In the genomic region with DNA sequence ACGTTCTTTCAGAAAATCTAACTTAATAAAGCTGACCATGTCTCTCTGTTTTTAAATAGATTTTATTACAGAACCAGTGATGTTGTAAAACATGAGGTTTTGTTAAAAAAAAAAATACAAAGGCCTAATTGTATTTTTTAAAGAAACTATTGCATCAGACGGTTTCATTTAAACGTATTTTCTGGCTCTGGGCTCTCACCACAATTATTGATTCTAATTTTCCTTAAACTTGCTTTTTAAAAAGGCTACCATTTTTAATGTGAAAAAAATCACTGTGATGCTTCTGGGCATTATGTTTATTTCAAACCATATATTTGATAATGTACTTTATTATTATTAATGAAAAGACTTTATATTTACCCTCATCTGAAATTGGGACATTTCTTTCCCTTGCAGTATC, we compare ENCODE assay signal across 20 cellular contexts.
A peak's percentile ranks its signal among the peaks of the same experiment; 100 is the strongest.
DNase-seq lines count a peak whose midpoint lies in the region; ATAC-seq and TF ChIP-seq lines count a peak whose summit lies in the region.
"Had no signal": no experiment of that assay in that cellular context is flagged by ENCODE, and none has a peak within 500 bp of the region (broad histone marks: within the 10 kb centered on the region; RNA-seq: fewer than 3 reads in every experiment).

No MANE protein-coding gene starts in this region.

- H3K27ac ChIP-seq in 22Rv1: peak overlapping the region; percentile 38; the same call in 1 of the 2 replicates
- peak overlapping the region; percentile 65 for H3K27ac ChIP-seq in colonic mucosa
- no peak overlapping the region for H3K27ac ChIP-seq in mesenchymal stem cell (ENCODE audit: low read length, poor library complexity, severe bottlenecking)
- no peak overlapping the region for H3K27ac ChIP-seq in naive thymus-derived CD4-positive, alpha-beta T cell (ENCODE audit: low read depth, low read length)
- H3K27ac ChIP-seq: KMS-11, RWPE1 had no signal

- H3K18ac ChIP-seq in mesenchymal stem cell (ENCODE audit: low read depth in 1 of 2, low read length in 2 of 2): no peak overlapping the region

- no peaks in the 10 kb centered on the region for H3K79me1 ChIP-seq in mesenchymal stem cell (replicated peaks; ENCODE audit: low read length, poor library complexity, severe bottlenecking)

- H3K23ac ChIP-seq in mesenchymal stem cell (ENCODE audit: low read length in 2 of 2): no peak overlapping the region

- no peaks in the 10 kb centered on the region for H3K79me2 ChIP-seq in Loucy (ENCODE audit: insufficient read depth, low read length)

- POLR2A ChIA-PET in naive thymus-derived CD4-positive, alpha-beta T cell (lab: Charles Lee): no interaction called here

- no peak for TF ChIP-seq CTCF in 22Rv1 (IDR thresholded peaks at IDR 0.05)
- TF ChIP-seq CTCF in Loucy (conservative IDR thresholded peaks at IDR 0.05; ENCODE audit: low read length): no peak
- no peak for TF ChIP-seq CTCF in colonic mucosa (IDR thresholded peaks at IDR 0.05)

- ATAC-seq in naive thymus-derived CD4-positive, alpha-beta T cell: no peak
- no peak for ATAC-seq in HG03108 (IDR thresholded peaks at IDR 0.05; ENCODE audit: unreplicated experiment)
- ATAC-seq: GM12878, HepG2 had no signal

- H4K8ac ChIP-seq in mesenchymal stem cell (ENCODE audit: low read length): no peak overlapping the region

- DNase-seq in colonic mucosa (no peak), mesenchymal stem cell (no peak), NCI-H2227 treated with DMSO at 0.1 percent for 48 hours (lab: John Stamatoyannopoulos, UW) (no peak), NCI-H226 (no peak)
- no peak for DNase-seq in naive thymus-derived CD4-positive, alpha-beta T cell
- DNase-seq: CD4-positive, alpha-beta T cell; MM.1S; NCI-H1092 treated with DMSO at 0.1 percent for 48 hours; NCI-H146; NCI-H2029 treated with DMSO at 0.1 percent for 48 hours; NCI-H2171; NCI-H524 treated with DMSO at 0.1 percent for 48 hours; SIG-M5 had no signal

- CTCF ChIA-PET in naive thymus-derived CD4-positive, alpha-beta T cell (lab: Charles Lee): interaction anchor here (0.6 to 0.7 kb wide), 2 partner anchors 175 to 735 kb away, joined by 3 read pairs; no protein-coding TSS in a partner anchor

- H3K4me2 ChIP-seq in Loucy (ENCODE audit: low read depth, low read length, poor library complexity, severe bottlenecking) (no peak overlapping the region), mesenchymal stem cell (ENCODE audit: low read length, poor library complexity, severe bottlenecking) (no peak overlapping the region)
- H3K4me2 ChIP-seq: KMS-11 had no signal

- peaks cover 0 to 25% (median 11%) of the 10 kb centered on the region in 7 donors for H3K4me1 Mint-ChIP-seq in naive thymus-derived CD4-positive, alpha-beta T cell

- H2BK12ac ChIP-seq in mesenchymal stem cell (ENCODE audit: low read length in 2 of 2): no peak overlapping the region

- H3K9me3 Mint-ChIP-seq in naive thymus-derived CD4-positive, alpha-beta T cell: peaks cover 0 to 4% (median 0%) of the 10 kb centered on the region in 11 donors
- H3K9me3 Mint-ChIP-seq: CD4-positive, alpha-beta T cell had no signal

- no peak overlapping the region for H2BK120ac ChIP-seq in mesenchymal stem cell (ENCODE audit: low read depth, low read length)

- H3K27me3 Mint-ChIP-seq in naive thymus-derived CD4-positive, alpha-beta T cell: peaks cover 0 to 4% (median 0%) of the 10 kb centered on the region in 5 donors
- H3K27me3 Mint-ChIP-seq: CD4-positive, alpha-beta T cell had no signal

- peak overlapping the region; percentile 20 for H3K9ac ChIP-seq in Loucy (ENCODE audit: low read depth, low read length, poor library complexity, severe bottlenecking)
- no peak overlapping the region for H3K9ac ChIP-seq in colonic mucosa (ENCODE audit: low read depth in 2 of 2, low read length in 2 of 2)
- H3K9ac ChIP-seq in mesenchymal stem cell (ENCODE audit: low read length): peak overlapping the region; percentile 8
- H3K9ac ChIP-seq: KMS-11 had no signal

- no peaks in the 10 kb centered on the region for H4K20me1 ChIP-seq in Loucy (ENCODE audit: insufficient read depth, low read length, poor library complexity, severe bottlenecking)

- intact Hi-C loops in colonic mucosa (cut with DNase I): no loop called here
- intact Hi-C loops in naive thymus-derived CD4-positive, alpha-beta T cell (cut with micrococcal nuclease): loop anchor here in 1 of 2 donors (10.0 kb wide), 1 partner anchor 548 kb away; no protein-coding TSS in a partner anchor

- no peaks in the 10 kb centered on the region for H3K27me3 ChIP-seq in Loucy (ENCODE audit: insufficient read depth, low read length, poor library complexity, severe bottlenecking)
- H3K27me3 ChIP-seq in colonic mucosa: no peaks in the 10 kb centered on the region
- H3K27me3 ChIP-seq in mesenchymal stem cell (ENCODE audit: control insufficient read depth in 1 of 2, insufficient read depth in 1 of 2, low read length in 2 of 2): no peaks in the 10 kb centered on the region
- H3K27me3 ChIP-seq in naive thymus-derived CD4-positive, alpha-beta T cell (ENCODE audit: control insufficient read depth in 2 of 2, insufficient read depth in 2 of 2, low read length in 2 of 2): no peaks in the 10 kb centered on the region

- no peaks in the 10 kb centered on the region for H3K9me2 ChIP-seq in Loucy (replicated peaks; ENCODE audit: low read depth, low read length)

- peaks cover 96% of the 10 kb centered on the region for H3K4me1 ChIP-seq in Loucy (ENCODE audit: insufficient read depth, low read length, poor library complexity, severe bottlenecking)
- H3K4me1 ChIP-seq in colonic mucosa: peaks cover 5% of the 10 kb centered on the region
- H3K4me1 ChIP-seq in mesenchymal stem cell (ENCODE audit: control insufficient read depth, insufficient read depth, low read depth, low read length): peaks cover 2% of the 10 kb centered on the region
- peaks cover 3 to 5% of the 10 kb centered on the region in 2 donors for H3K4me1 ChIP-seq in naive thymus-derived CD4-positive, alpha-beta T cell (ENCODE audit: control insufficient read depth in 2 of 2, insufficient read depth in 2 of 2, low read length in 2 of 2)

- H2AFZ ChIP-seq in Loucy (ENCODE audit: low read length): peak overlapping the region; percentile 60; the same call in 1 of the 2 replicates
- no peak overlapping the region for H2AFZ ChIP-seq in mesenchymal stem cell (ENCODE audit: low read depth, low read length)

- no peak overlapping the region for H2BK5ac ChIP-seq in mesenchymal stem cell (ENCODE audit: low read depth, low read length, poor library complexity, severe bottlenecking)

- no CpG with 5 or more reads among the region's 3 CpGs for WGBS in mesenchymal stem cell

- H3F3A ChIP-seq in Loucy (ENCODE audit: low read depth): peaks cover 18% of the 10 kb centered on the region

- H4K91ac ChIP-seq in mesenchymal stem cell (ENCODE audit: low read length): no peak overlapping the region

- no peak overlapping the region for H2AK5ac ChIP-seq in mesenchymal stem cell (ENCODE audit: low read length, severe bottlenecking)

- H3K27ac Mint-ChIP-seq in naive thymus-derived CD4-positive, alpha-beta T cell: no peak overlapping the region
- H3K27ac Mint-ChIP-seq: CD4-positive, alpha-beta T cell had no signal

- no peaks in the 10 kb centered on the region for H3K9me3 ChIP-seq in Loucy (ENCODE audit: insufficient read depth, low read depth, low read length)
- no peaks in the 10 kb centered on the region for H3K9me3 ChIP-seq in colonic mucosa
- no peaks in the 10 kb centered on the region for H3K9me3 ChIP-seq in mesenchymal stem cell (ENCODE audit: control insufficient read depth, low read length)
- H3K9me3 ChIP-seq in naive thymus-derived CD4-positive, alpha-beta T cell (ENCODE audit: control insufficient read depth in 2 of 3, low read length in 3 of 3): no peaks in the 10 kb centered on the region

- H3K14ac ChIP-seq in mesenchymal stem cell (ENCODE audit: low read length in 2 of 2): no peak overlapping the region

- no peak overlapping the region for H3K4me3 Mint-ChIP-seq in naive thymus-derived CD4-positive, alpha-beta T cell
- H3K4me3 Mint-ChIP-seq: CD4-positive, alpha-beta T cell had no signal

- H3K4ac ChIP-seq in mesenchymal stem cell (ENCODE audit: low read depth in 1 of 2, low read length in 2 of 2): no peak overlapping the region

- H2BK15ac ChIP-seq in mesenchymal stem cell (ENCODE audit: low read depth, poor library complexity, severe bottlenecking): no peak overlapping the region

- H3K4me3 ChIP-seq in Loucy (ENCODE audit: low read length, poor library complexity, severe bottlenecking) (no peak overlapping the region), colonic mucosa (no peak overlapping the region), mesenchymal stem cell (ENCODE audit: insufficient read depth in 1 of 2, low read depth in 1 of 2, low read length in 2 of 2) (no peak overlapping the region)
- no peak overlapping the region for H3K4me3 ChIP-seq in naive thymus-derived CD4-positive, alpha-beta T cell (ENCODE audit: low read length)
- H3K4me3 ChIP-seq: GM12878 had no signal

- no peaks in the 10 kb centered on the region for H3K36me3 ChIP-seq in Loucy (ENCODE audit: insufficient read depth, low read length)
- H3K36me3 ChIP-seq in colonic mucosa: no peaks in the 10 kb centered on the region
- H3K36me3 ChIP-seq in mesenchymal stem cell (ENCODE audit: control insufficient read depth in 1 of 2, insufficient read depth in 2 of 2, low read depth in 1 of 2, low read length in 2 of 2): no peaks in the 10 kb centered on the region
- H3K36me3 ChIP-seq in naive thymus-derived CD4-positive, alpha-beta T cell (ENCODE audit: control insufficient read depth in 2 of 3, insufficient read depth in 3 of 3, low read length in 3 of 3): no peaks in the 10 kb centered on the region

- peaks cover 0 to 13% (median 0%) of the 10 kb centered on the region in 5 donors for H3K36me3 Mint-ChIP-seq in naive thymus-derived CD4-positive, alpha-beta T cell

Comparison
In these comparisons a context has a peak if more than half of its experiments do, and no peak if none do; other contexts are left out.
1. H3K27ac ChIP-seq: peak in 22Rv1 (single experiment) and colonic mucosa (single experiment); none in mesenchymal stem cell (single experiment) and naive thymus-derived CD4-positive, alpha-beta T cell (single experiment).
2. H3K9ac ChIP-seq: peak in Loucy (single experiment) and mesenchymal stem cell (single experiment); none in colonic mucosa (0 of 2).